In the genomic region with DNA sequence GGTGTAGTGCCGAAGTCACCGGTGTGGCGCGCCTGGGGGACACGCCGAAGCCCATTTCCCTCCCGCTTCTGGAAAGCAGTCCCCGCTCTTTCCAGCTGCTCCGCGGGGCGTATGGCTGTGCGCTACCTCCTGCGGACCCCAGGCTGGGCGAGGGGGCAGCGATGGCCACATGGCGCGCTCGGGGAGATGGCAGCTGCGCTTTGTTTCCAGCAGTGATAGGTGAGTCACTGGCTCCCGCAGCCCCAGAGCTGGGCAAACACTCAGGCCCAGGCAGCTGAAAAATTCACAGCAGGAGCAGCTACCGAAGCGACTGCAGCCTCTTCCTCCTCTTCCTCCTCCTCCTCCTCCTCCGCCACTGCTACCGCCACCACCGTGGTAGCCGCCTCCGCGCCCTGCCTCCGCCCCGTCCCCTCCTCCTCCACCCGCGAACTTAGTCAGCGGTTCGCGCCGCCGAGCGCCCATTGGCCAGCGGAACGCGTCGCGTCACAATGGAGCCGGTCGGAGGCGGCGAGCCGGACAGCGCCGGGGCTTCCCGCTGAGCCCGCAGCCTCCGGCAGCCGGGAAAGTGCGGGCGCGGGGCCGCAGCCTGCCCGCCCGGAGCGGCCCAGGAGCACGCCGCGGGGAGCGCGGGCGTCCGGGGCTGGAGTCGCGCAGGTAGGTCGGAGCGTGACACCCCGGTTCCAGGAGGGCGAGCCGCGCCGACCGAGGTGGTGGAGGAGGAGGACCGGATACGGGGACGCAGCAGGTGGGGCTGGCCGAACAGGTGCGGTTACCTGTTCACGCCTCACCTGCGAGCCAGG, we compare ENCODE assay signal across 1 cellular context.
TF ChIP-seq lines count a peak whose summit lies in the region.

A gene (plus strand): TSS at position 461 of the 800 bp plus-strand sequence. CDS start 57,822 bp downstream, outside the sequence.

TF ChIP-seq in HCT116, 20 proteins besides CTCF, POLR2A, EP300 and RAD21 (continued from another document):
- TF ChIP-seq EZH2phosphoT487 (IDR thresholded peaks at IDR 0.05; ENCODE audit: borderline replicate concordance) (no peak), FOSL1 (IDR thresholded peaks at IDR 0.05; ENCODE audit: low read depth) (no peak), YY1 (IDR thresholded peaks at IDR 0.05; ENCODE audit: extremely low read depth, insufficient replicate concordance, low read depth, low read length) (peak; percentile 75), ZNF274 (IDR thresholded peaks at IDR 0.05; ENCODE audit: low read depth, low read length) (no peak), SIN3A (IDR thresholded peaks at IDR 0.05; ENCODE audit: low read depth) (0 out of 2 replicates have a peak, but pooled peaks have one; percentile 33), SRF (IDR thresholded peaks at IDR 0.05; ENCODE audit: low read depth) (no peak)
- TF ChIP-seq, protein P1, sequence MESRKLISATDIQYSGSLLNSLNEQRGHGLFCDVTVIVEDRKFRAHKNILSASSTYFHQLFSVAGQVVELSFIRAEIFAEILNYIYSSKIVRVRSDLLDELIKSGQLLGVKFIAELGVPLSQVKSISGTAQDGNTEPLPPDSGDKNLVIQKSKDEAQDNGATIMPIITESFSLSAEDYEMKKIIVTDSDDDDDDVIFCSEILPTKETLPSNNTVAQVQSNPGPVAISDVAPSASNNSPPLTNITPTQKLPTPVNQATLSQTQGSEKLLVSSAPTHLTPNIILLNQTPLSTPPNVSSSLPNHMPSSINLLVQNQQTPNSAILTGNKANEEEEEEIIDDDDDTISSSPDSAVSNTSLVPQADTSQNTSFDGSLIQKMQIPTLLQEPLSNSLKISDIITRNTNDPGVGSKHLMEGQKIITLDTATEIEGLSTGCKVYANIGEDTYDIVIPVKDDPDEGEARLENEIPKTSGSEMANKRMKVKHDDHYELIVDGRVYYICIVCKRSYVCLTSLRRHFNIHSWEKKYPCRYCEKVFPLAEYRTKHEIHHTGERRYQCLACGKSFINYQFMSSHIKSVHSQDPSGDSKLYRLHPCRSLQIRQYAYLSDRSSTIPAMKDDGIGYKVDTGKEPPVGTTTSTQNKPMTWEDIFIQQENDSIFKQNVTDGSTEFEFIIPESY (IDR thresholded peaks at IDR 0.05; ENCODE audit: extremely low read depth, insufficient replicate concordance, low read length): peak; percentile 27
TF ChIP-seq in HCT116: peak in this region for 9.
